Comparison of ENCODE assay signal across 21 cellular contexts in genomic region chr1:230922620-230923019, GRCh38. TPM values are rescaled to one million over a fixed set of nuclear protein-coding genes. Genes with fewer than 3 reads are reported as not detected.
DNase-seq lines count a peak whose midpoint lies in the region; ATAC-seq and TF ChIP-seq lines count a peak whose summit lies in the region.
"Had no signal": no experiment of that assay in that cellular context is flagged by ENCODE, and none has a peak within 500 bp of the region (broad histone marks: within the 10 kb centered on the region; RNA-seq: fewer than 3 reads in every experiment).

No MANE protein-coding gene starts in this region.

- H3K27ac ChIP-seq in OCI-LY1 (ENCODE audit: low read depth, low read length, poor library complexity, severe bottlenecking), result no peak overlapping the region
- H3K27ac ChIP-seq: body of pancreas, gastroesophageal sphincter had no signal

- no peak overlapping the region for H3K9ac ChIP-seq in OCI-LY1 (ENCODE audit: low read length)

- H3K9me2 ChIP-seq in OCI-LY1 (ENCODE audit: low read depth, low read length), result no peaks in the 10 kb centered on the region

- H3F3A ChIP-seq in OCI-LY1 (ENCODE audit: insufficient read depth, low read length), result no peaks in the 10 kb centered on the region

- no peaks in the 10 kb centered on the region for H3K4me1 Mint-ChIP-seq in activated naive CD4-positive, alpha-beta T cell treated with anti-CD3 and anti-CD28 coated beads for 36 hours (ENCODE audit: low read depth)
- peaks cover 12% of the 10 kb centered on the region for H3K4me1 Mint-ChIP-seq in progenitor cell of endocrine pancreas (ENCODE audit: low read depth)

- CTCF ChIA-PET in activated naive CD4-positive, alpha-beta T cell treated with anti-CD3 and anti-CD28 coated beads for 36 hours (lab: Charles Lee), result no interaction called here

- H3K9me3 Mint-ChIP-seq in activated naive CD4-positive, alpha-beta T cell treated with anti-CD3 and anti-CD28 coated beads for 36 hours, result no peaks in the 10 kb centered on the region
- no peaks in the 10 kb centered on the region for H3K9me3 Mint-ChIP-seq in progenitor cell of endocrine pancreas (ENCODE audit: low read depth)
- H3K9me3 Mint-ChIP-seq: activated T-helper 1 cell treated with anti-CD3 and anti-CD28 coated beads, Interleukin-12 subunit alpha, Interleukin-12 subunit beta, Interleukin-2, Interleukin-4 antibody, amounts not matched to agents 30 ng/mL and 10 ng/mL and 1 ng/mL, durations not matched to agents 14 hours and 24 hours and 36 hours; T-helper 1 cell treated with Interleukin-12 subunit alpha and Interleukin-12 subunit beta and Interleukin-4 antibody, amounts not matched to agents 30 μg/mL and 1 μg/mL, for 36 hours had no signal

- TF ChIP-seq CTCF in OCI-LY1 (IDR thresholded peaks at IDR 0.05; ENCODE audit: low read length), result 0 out of 2 replicates have a peak, but pooled peaks have one; percentile 11
- TF ChIP-seq CTCF in progenitor cell of endocrine pancreas (IDR thresholded peaks at IDR 0.05; ENCODE audit: unreplicated experiment), result no peak

- no peaks in the 10 kb centered on the region for H3K27me3 Mint-ChIP-seq in activated naive CD4-positive, alpha-beta T cell treated with anti-CD3 and anti-CD28 coated beads for 36 hours (ENCODE audit: low read depth)
- H3K27me3 Mint-ChIP-seq in progenitor cell of endocrine pancreas, result no peaks in the 10 kb centered on the region

- peak; percentile 17 for DNase-seq in activated naive CD4-positive, alpha-beta T cell treated with anti-CD3 and anti-CD28 coated beads for 36 hours
- DNase-seq in activated naive CD4-positive, alpha-beta T cell treated with anti-CD3 and anti-CD28 coated beads, Interleukin-2, amount 50 U/mL, for 16 hours, result no peak
- DNase-seq in dermis blood vessel endothelial cell (peak; percentile 29), progenitor cell of endocrine pancreas (ENCODE audit: low spot score, unreplicated experiment) (no peak), COR-L47 (lab: John Stamatoyannopoulos, UW) (no peak), DMS 273 (lab: John Stamatoyannopoulos, UW; ENCODE audit: unreplicated experiment) (no peak)
- DNase-seq: ACHN; activated CD4-positive, alpha-beta T cell treated with anti-CD3 and anti-CD28 coated beads for 4 hours; body of pancreas; DMS153; effector CD8-positive, alpha-beta T cell; H7; mammary epithelial cell; NCI-H2029; NCI-H526; RPMI8226 had no signal

- no peaks in the 10 kb centered on the region for H3K9me3 ChIP-seq in OCI-LY1 (ENCODE audit: low read length)
- H3K9me3 ChIP-seq: body of pancreas, gastroesophageal sphincter had no signal

- peaks cover 17% of the 10 kb centered on the region for H3K36me3 Mint-ChIP-seq in activated naive CD4-positive, alpha-beta T cell treated with anti-CD3 and anti-CD28 coated beads for 36 hours (ENCODE audit: low read depth)
- H3K36me3 Mint-ChIP-seq in progenitor cell of endocrine pancreas (ENCODE audit: insufficient read depth), result peaks cover 30% of the 10 kb centered on the region

- no peaks in the 10 kb centered on the region for H3K79me2 ChIP-seq in OCI-LY1 (ENCODE audit: insufficient read depth, low read length)

- H4K20me1 ChIP-seq in OCI-LY1 (ENCODE audit: insufficient read depth, low read length), result no peaks in the 10 kb centered on the region

- intact Hi-C loops in activated naive CD4-positive, alpha-beta T cell treated with anti-CD3 and anti-CD28 coated beads for 36 hours (cut with micrococcal nuclease), result no loop called here

- H3K4me3 Mint-ChIP-seq in activated naive CD4-positive, alpha-beta T cell treated with anti-CD3 and anti-CD28 coated beads for 36 hours, result no peak overlapping the region
- H3K4me3 Mint-ChIP-seq in progenitor cell of endocrine pancreas (ENCODE audit: low read depth), result no peak overlapping the region
- H3K4me3 Mint-ChIP-seq: activated T-helper 1 cell treated with anti-CD3 and anti-CD28 coated beads, Interleukin-12 subunit alpha, Interleukin-12 subunit beta, Interleukin-2, Interleukin-4 antibody, amounts not matched to agents 30 ng/mL and 10 ng/mL and 1 ng/mL, durations not matched to agents 14 hours and 24 hours and 36 hours; T-helper 1 cell treated with Interleukin-12 subunit alpha and Interleukin-12 subunit beta and Interleukin-4 antibody, amounts not matched to agents 30 μg/mL and 1 μg/mL, for 36 hours had no signal

- H3K36me3 ChIP-seq in OCI-LY1 (ENCODE audit: insufficient read depth, low read length), result peaks cover 46% of the 10 kb centered on the region; the same call in 1 of the 2 replicates

- H3K27me3 ChIP-seq in OCI-LY1 (ENCODE audit: insufficient read depth, low read length), result no peaks in the 10 kb centered on the region
- H3K27me3 ChIP-seq: body of pancreas, gastroesophageal sphincter had no signal

- no peak overlapping the region for H3K4me3 ChIP-seq in OCI-LY1 (ENCODE audit: low read depth, low read length, poor library complexity, severe bottlenecking)
- H3K4me3 ChIP-seq: body of pancreas, gastroesophageal sphincter had no signal

- no peak overlapping the region for H2AFZ ChIP-seq in OCI-LY1 (ENCODE audit: low read length)

- H3K4me2 ChIP-seq in OCI-LY1 (ENCODE audit: low read length), result no peak overlapping the region

- H3K27ac Mint-ChIP-seq in activated naive CD4-positive, alpha-beta T cell treated with anti-CD3 and anti-CD28 coated beads for 36 hours, result no peak overlapping the region
- H3K27ac Mint-ChIP-seq in progenitor cell of endocrine pancreas, result peak overlapping the region; percentile 66
- H3K27ac Mint-ChIP-seq: activated T-helper 1 cell treated with anti-CD3 and anti-CD28 coated beads, Interleukin-12 subunit alpha, Interleukin-12 subunit beta, Interleukin-2, Interleukin-4 antibody, amounts not matched to agents 30 ng/mL and 10 ng/mL and 1 ng/mL, durations not matched to agents 14 hours and 24 hours and 36 hours; T-helper 1 cell treated with Interleukin-12 subunit alpha and Interleukin-12 subunit beta and Interleukin-4 antibody, amounts not matched to agents 30 μg/mL and 1 μg/mL, for 36 hours had no signal

- no peaks in the 10 kb centered on the region for H3K4me1 ChIP-seq in OCI-LY1 (ENCODE audit: insufficient read depth, low read length, severe bottlenecking)
- H3K4me1 ChIP-seq: body of pancreas, gastroesophageal sphincter had no signal

- no peak for ATAC-seq in GM21737 (IDR thresholded peaks at IDR 0.05; ENCODE audit: unreplicated experiment)
- ATAC-seq: body of pancreas, gastroesophageal sphincter had no signal

RNA-seq across cellular contexts. Expression of gene C1orf198, which starts 54.3 kb away (rescaled TPM):
- total RNA-seq in activated naive CD4-positive, alpha-beta T cell treated with anti-CD3 and anti-CD28 coated beads for 36 hours, result 1 to 10 TPM; 4.7 to 4.9 TPM
- 20.8 and 22.7 TPM in 2 replicates for total RNA-seq in dermis blood vessel endothelial cell
- 67.8 and 70.1 TPM in 2 replicates for total RNA-seq in progenitor cell of endocrine pancreas

RNA-seq across cellular contexts. Expression of gene TTC13, which starts 56.0 kb away (rescaled TPM):
- 10 to 100 TPM; 10.9 to 13.2 TPM for total RNA-seq in activated naive CD4-positive, alpha-beta T cell treated with anti-CD3 and anti-CD28 coated beads for 36 hours
- total RNA-seq in dermis blood vessel endothelial cell (22.3 and 37.8 TPM in 2 replicates), progenitor cell of endocrine pancreas (22.3 and 26.9 TPM in 2 replicates)

RNA-seq across cellular contexts. Expression of gene ARV1, which starts 56.3 kb away (rescaled TPM):
- total RNA-seq in activated naive CD4-positive, alpha-beta T cell treated with anti-CD3 and anti-CD28 coated beads for 36 hours, result 10 to 100 TPM; 14.9 to 17.7 TPM
- total RNA-seq in dermis blood vessel endothelial cell (12.6 and 12.7 TPM in 2 replicates), progenitor cell of endocrine pancreas (14.4 and 16.6 TPM in 2 replicates)

Comparison
In these comparisons a context has a peak if more than half of its experiments do, and no peak if none do; other contexts are left out.
1. DNase-seq: peak in activated naive CD4-positive, alpha-beta T cell treated with anti-CD3 and anti-CD28 coated beads for 36 hours (single experiment) and dermis blood vessel endothelial cell (single experiment); none in activated naive CD4-positive, alpha-beta T cell treated with anti-CD3 and anti-CD28 coated beads, Interleukin-2, amount 50 U/mL, for 16 hours (single experiment), progenitor cell of endocrine pancreas (single experiment), COR-L47 (single experiment) and DMS 273 (single experiment).